Comparison of ENCODE assay signal across 1 cellular context in the genomic region with DNA sequence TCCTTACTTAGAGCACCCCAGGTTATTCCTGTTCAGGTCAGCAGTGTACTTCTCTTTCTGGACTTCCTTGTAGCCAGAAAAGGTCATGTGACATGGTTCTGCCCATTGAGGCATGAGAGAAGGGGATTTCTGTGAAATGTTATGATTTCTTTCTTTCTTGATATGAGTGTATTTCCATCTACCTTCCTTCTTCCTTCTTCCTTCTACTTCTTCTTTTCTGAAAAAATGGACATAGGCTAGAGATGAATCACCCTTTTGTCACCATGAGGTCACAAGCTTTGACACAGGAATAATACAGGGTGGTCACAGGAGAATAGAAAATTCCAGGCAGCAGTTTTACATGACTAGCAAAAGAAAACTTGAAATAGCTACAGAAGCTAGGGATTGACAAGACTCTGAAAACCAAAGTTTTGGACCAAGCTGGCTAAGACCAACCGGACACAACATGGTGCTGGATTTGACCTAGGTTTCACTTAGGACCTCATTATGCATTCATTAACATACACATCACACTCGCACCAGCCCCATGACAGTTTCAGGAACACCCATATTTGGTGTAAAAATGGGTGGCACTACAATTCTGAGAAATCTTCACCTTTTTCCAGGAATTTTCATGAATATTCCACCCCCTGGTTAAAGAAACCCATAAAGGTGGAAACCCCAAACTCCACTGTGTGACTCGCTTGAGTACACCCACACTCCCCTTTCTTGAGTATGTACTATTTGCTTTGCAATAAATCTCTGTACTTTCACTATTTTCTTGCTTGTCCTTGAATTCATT.
TF ChIP-seq lines count a peak whose summit lies in the region.

No MANE protein-coding gene starts in this region.

TF ChIP-seq in K562, 482 proteins besides CTCF, POLR2A, EP300 and RAD21 (continued from another document and continues in another):
- TF ChIP-seq, protein P1, sequence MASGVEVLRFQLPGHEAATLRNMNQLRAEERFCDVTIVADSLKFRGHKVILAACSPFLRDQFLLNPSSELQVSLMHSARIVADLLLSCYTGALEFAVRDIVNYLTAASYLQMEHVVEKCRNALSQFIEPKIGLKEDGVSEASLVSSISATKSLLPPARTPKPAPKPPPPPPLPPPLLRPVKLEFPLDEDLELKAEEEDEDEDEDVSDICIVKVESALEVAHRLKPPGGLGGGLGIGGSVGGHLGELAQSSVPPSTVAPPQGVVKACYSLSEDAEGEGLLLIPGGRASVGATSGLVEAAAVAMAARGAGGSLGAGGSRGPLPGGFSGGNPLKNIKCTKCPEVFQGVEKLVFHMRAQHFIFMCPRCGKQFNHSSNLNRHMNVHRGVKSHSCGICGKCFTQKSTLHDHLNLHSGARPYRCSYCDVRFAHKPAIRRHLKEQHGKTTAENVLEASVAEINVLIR (CRISPR knock-in tag; IDR thresholded peaks at IDR 0.05) = no peak
- TF ChIP-seq FOXK2 (conservative IDR thresholded peaks at IDR 0.05 in 1 of 2, IDR thresholded peaks at IDR 0.05 in 1 of 2; ENCODE audit: low read depth in 2 of 2) (no peak; a peak in 1 of 4 replicates), RUNX1 (IDR thresholded peaks at IDR 0.05; ENCODE audit: low read depth) (no peak), RBM15 (IDR thresholded peaks at IDR 0.05; ENCODE audit: insufficient read depth, low read length) (no peak), KDM4B (IDR thresholded peaks at IDR 0.05; ENCODE audit: borderline replicate concordance in 2 of 2, low read depth in 1 of 2) (no peak), NCOA4 (IDR thresholded peaks at IDR 0.05; ENCODE audit: partially characterized antibody) (no peak), POLR2AphosphoS2 (IDR thresholded peaks at IDR 0.05; ENCODE audit: low read length) (no peak), HSF4 (CRISPR knock-in tag; IDR thresholded peaks at IDR 0.05; ENCODE audit: borderline replicate concordance) (no peak), TFE3 (CRISPR knock-in tag; IDR thresholded peaks at IDR 0.05) (peak; percentile 97), EHMT2 (IDR thresholded peaks at IDR 0.05) (peak; percentile 62; the same call in 1 of the 2 replicates), GTF2E2 (tag; IDR thresholded peaks at IDR 0.05) (no peak), ARID1B (IDR thresholded peaks at IDR 0.05) (0 out of 2 replicates have a peak, but pooled peaks have one; percentile 40), SIN3B (IDR thresholded peaks at IDR 0.05; ENCODE audit: low read depth) (no peak), TAF1 (IDR thresholded peaks at IDR 0.05; ENCODE audit: control insufficient read depth, extremely low read depth, insufficient read depth, low read length, severe bottlenecking) (no peak), THAP12 (CRISPR knock-in tag; IDR thresholded peaks at IDR 0.05) (no peak), ZNF586 (CRISPR knock-in tag; conservative IDR thresholded peaks at IDR 0.05) (no peak), CBX3 (IDR thresholded peaks at IDR 0.05; ENCODE audit: borderline replicate concordance in 1 of 2, low read length in 2 of 2) (no peak), SIRT6 (IDR thresholded peaks at IDR 0.05; ENCODE audit: low read depth, low read length) (no peak), HNRNPH1 (optimal IDR thresholded peaks at IDR 0.05; ENCODE audit: low read depth, low read length) (no peak), SIX5 (IDR thresholded peaks at IDR 0.05; ENCODE audit: borderline replicate concordance in 1 of 2, insufficient read depth in 1 of 2, low read depth in 1 of 2, low read length in 2 of 2) (no peak), TFAP4 (CRISPR knock-in tag; IDR thresholded peaks at IDR 0.05; ENCODE audit: borderline replicate concordance) (no peak), MEIS2 (IDR thresholded peaks at IDR 0.05; ENCODE audit: partially characterized antibody) (peak; percentile 11), SMARCB1 (IDR thresholded peaks at IDR 0.05; ENCODE audit: insufficient read length, low read depth) (no peak), HNRNPUL1 (IDR thresholded peaks at IDR 0.05; ENCODE audit: low read length) (no peak), ARID2 (IDR thresholded peaks at IDR 0.05) (no peak), SMC3 (conservative IDR thresholded peaks at IDR 0.05; ENCODE audit: insufficient read depth, low read depth, low read length) (no peak), NEUROD1 (IDR thresholded peaks at IDR 0.05; ENCODE audit: borderline replicate concordance, low read depth, low read length, partially characterized antibody) (no peak), SLC30A9 (CRISPR knock-in tag; IDR thresholded peaks at IDR 0.05) (no peak), ZBTB9 (CRISPR knock-in tag; IDR thresholded peaks at IDR 0.05) (no peak; the same call in 1 of the 2 replicates), TCF7 (IDR thresholded peaks at IDR 0.05; ENCODE audit: borderline replicate concordance) (no peak), ZNF384 (IDR thresholded peaks at IDR 0.05; ENCODE audit: low read depth, low read length) (no peak), JUNB (CRISPR knock-in tag; conservative IDR thresholded peaks at IDR 0.05) (no peak), RNF2 (IDR thresholded peaks at IDR 0.05) (no peak), CTCFL (IDR thresholded peaks at IDR 0.05; ENCODE audit: borderline replicate concordance, insufficient read depth, low read depth, low read length, poor library complexity, severe bottlenecking) (no peak)
- TF ChIP-seq, protein P2, sequence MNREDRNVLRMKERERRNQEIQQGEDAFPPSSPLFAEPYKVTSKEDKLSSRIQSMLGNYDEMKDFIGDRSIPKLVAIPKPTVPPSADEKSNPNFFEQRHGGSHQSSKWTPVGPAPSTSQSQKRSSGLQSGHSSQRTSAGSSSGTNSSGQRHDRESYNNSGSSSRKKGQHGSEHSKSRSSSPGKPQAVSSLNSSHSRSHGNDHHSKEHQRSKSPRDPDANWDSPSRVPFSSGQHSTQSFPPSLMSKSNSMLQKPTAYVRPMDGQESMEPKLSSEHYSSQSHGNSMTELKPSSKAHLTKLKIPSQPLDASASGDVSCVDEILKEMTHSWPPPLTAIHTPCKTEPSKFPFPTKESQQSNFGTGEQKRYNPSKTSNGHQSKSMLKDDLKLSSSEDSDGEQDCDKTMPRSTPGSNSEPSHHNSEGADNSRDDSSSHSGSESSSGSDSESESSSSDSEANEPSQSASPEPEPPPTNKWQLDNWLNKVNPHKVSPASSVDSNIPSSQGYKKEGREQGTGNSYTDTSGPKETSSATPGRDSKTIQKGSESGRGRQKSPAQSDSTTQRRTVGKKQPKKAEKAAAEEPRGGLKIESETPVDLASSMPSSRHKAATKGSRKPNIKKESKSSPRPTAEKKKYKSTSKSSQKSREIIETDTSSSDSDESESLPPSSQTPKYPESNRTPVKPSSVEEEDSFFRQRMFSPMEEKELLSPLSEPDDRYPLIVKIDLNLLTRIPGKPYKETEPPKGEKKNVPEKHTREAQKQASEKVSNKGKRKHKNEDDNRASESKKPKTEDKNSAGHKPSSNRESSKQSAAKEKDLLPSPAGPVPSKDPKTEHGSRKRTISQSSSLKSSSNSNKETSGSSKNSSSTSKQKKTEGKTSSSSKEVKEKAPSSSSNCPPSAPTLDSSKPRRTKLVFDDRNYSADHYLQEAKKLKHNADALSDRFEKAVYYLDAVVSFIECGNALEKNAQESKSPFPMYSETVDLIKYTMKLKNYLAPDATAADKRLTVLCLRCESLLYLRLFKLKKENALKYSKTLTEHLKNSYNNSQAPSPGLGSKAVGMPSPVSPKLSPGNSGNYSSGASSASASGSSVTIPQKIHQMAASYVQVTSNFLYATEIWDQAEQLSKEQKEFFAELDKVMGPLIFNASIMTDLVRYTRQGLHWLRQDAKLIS (CRISPR knock-in tag; IDR thresholded peaks at IDR 0.05) = no peak
- TF ChIP-seq, protein P3, sequence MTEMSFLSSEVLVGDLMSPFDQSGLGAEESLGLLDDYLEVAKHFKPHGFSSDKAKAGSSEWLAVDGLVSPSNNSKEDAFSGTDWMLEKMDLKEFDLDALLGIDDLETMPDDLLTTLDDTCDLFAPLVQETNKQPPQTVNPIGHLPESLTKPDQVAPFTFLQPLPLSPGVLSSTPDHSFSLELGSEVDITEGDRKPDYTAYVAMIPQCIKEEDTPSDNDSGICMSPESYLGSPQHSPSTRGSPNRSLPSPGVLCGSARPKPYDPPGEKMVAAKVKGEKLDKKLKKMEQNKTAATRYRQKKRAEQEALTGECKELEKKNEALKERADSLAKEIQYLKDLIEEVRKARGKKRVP (CRISPR knock-in tag; IDR thresholded peaks at IDR 0.05) = no peak
- TF ChIP-seq, protein P4, sequence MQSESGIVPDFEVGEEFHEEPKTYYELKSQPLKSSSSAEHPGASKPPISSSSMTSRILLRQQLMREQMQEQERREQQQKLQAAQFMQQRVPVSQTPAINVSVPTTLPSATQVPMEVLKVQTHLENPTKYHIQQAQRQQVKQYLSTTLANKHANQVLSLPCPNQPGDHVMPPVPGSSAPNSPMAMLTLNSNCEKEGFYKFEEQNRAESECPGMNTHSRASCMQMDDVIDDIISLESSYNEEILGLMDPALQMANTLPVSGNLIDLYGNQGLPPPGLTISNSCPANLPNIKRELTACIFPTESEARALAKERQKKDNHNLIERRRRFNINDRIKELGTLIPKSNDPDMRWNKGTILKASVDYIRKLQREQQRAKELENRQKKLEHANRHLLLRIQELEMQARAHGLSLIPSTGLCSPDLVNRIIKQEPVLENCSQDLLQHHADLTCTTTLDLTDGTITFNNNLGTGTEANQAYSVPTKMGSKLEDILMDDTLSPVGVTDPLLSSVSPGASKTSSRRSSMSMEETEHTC (IDR thresholded peaks at IDR 0.05) = no peak; the same call in 1 of the 2 replicates
- TF ChIP-seq, protein P5, sequence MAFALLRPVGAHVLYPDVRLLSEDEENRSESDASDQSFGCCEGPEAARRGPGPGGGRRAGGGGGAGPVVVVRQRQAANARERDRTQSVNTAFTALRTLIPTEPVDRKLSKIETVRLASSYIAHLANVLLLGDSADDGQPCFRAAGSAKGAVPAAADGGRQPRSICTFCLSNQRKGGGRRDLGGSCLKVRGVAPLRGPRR (CRISPR knock-in tag; IDR thresholded peaks at IDR 0.05) = no peak
- TF ChIP-seq, protein P6, sequence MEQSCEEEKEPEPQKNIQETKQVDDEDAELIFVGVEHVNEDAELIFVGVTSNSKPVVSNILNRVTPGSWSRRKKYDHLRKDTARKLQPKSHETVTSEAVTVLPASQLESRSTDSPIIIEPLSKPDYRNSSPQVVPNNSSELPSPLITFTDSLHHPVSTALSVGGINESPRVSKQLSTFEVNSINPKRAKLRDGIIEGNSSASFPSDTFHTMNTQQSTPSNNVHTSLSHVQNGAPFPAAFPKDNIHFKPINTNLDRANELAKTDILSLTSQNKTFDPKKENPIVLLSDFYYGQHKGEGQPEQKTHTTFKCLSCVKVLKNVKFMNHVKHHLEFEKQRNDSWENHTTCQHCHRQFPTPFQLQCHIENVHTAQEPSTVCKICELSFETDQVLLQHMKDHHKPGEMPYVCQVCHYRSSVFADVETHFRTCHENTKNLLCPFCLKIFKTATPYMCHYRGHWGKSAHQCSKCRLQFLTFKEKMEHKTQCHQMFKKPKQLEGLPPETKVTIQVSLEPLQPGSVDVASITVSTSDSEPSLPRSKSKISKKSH (CRISPR knock-in tag; IDR thresholded peaks at IDR 0.05) = no peak
